ENCODE assay signal across 11 cellular contexts in genomic region chrX:139881572-139881971, GRCh38. TPM values are rescaled to one million over a fixed set of nuclear protein-coding genes. Genes with fewer than 3 reads are reported as not detected.
A peak's percentile ranks its signal among the peaks of the same experiment; 100 is the strongest.
DNase-seq lines count a peak whose midpoint lies in the region; ATAC-seq and TF ChIP-seq lines count a peak whose summit lies in the region.
"Had no signal": no experiment of that assay in that cellular context is flagged by ENCODE, and none has a peak within 500 bp of the region (broad histone marks: within the 10 kb centered on the region; RNA-seq: fewer than 3 reads in every experiment).

No MANE protein-coding gene starts in this region.

- no peak overlapping the region for H3K18ac ChIP-seq in trophoblast cell (ENCODE audit: low read length)

- intact Hi-C loops in PC-3 (cut with micrococcal nuclease) = no loop called here

- H3F3A ChIP-seq in PC-3 (ENCODE audit: low read length, unreplicated experiment) = no peaks in the 10 kb centered on the region

- peak; percentile 33 for DNase-seq in GM04503 (ENCODE audit: low read depth)
- peak; percentile 52 for DNase-seq in PC-3
- DNase-seq in epithelial cell of prostate (ENCODE audit: low read depth, low spot score) = no peak
- DNase-seq in trophoblast cell = peak; percentile 11 to 71
- no peak for DNase-seq in ACHN
- DNase-seq in stimulated activated CD4-positive, alpha-beta T cell treated with anti-CD3 and anti-CD28 coated beads, Interleukin-2, amount 100 ng/mL, for 48 hours = no peak
- DNase-seq in H4 (ENCODE audit: low spot score) = no peak
- DNase-seq: activated CD4-positive, alpha-beta T cell treated with anti-CD3 and anti-CD28 coated beads, Interleukin-2, amount 10 ng/mL, durations not matched to agents 24 days and 14 days; Caco-2 had no signal

- H3K9ac ChIP-seq in PC-3 (ENCODE audit: low read length) (no peak overlapping the region), trophoblast cell (ENCODE audit: low read length) (no peak overlapping the region)

- POLR2A ChIA-PET in PC-3 (lab: Charles Lee; ENCODE audit: unreplicated experiment) = no interaction called here

- peak; percentile 49 for ATAC-seq in PC-3
- ATAC-seq in HG03095 (IDR thresholded peaks at IDR 0.05; ENCODE audit: unreplicated experiment) = no peak

- BruUV-seq in PC-3 (replicated peaks; lab: Mats Ljungman, UMichigan) = no TSS peak

- H4K20me1 ChIP-seq in PC-3 (ENCODE audit: low read length) = no peaks in the 10 kb centered on the region; the same call in 1 of the 2 replicates

- peaks cover 16% of the 10 kb centered on the region; the same call in 1 of the 2 replicates for H3K79me2 ChIP-seq in PC-3 (ENCODE audit: low read length)
- H3K79me2 ChIP-seq in trophoblast cell (ENCODE audit: control insufficient read depth, insufficient read depth, low read length, poor library complexity) = no peaks in the 10 kb centered on the region

- no peak overlapping the region for H2AK5ac ChIP-seq in trophoblast cell (ENCODE audit: low read length)

- in situ Hi-C loops in ACHN (cut with HindIII; ENCODE audit: low pct_ligation_motif_present, low pct_unique_long_range_greater_than_20kb, low sequenced_read_pairs) = no loop called here

- peaks cover 14% of the 10 kb centered on the region for H3K4me1 ChIP-seq in PC-3 (ENCODE audit: insufficient read depth, low read length)
- H3K4me1 ChIP-seq in trophoblast cell (ENCODE audit: control insufficient read depth in 1 of 2, insufficient read depth in 2 of 2, low read length in 2 of 2) = peaks cover 0 to 6% of the 10 kb centered on the region in 2 experiments
- H3K4me1 ChIP-seq: Caco-2 had no signal

- H3K36me3 ChIP-seq in PC-3 (ENCODE audit: low read depth, low read length) = no peaks in the 10 kb centered on the region
- H3K36me3 ChIP-seq in trophoblast cell (ENCODE audit: control insufficient read depth in 1 of 2, insufficient read depth in 2 of 2, low read length in 2 of 2) = no peaks in the 10 kb centered on the region

- no peak overlapping the region for H2BK5ac ChIP-seq in trophoblast cell (ENCODE audit: low read depth, low read length, poor library complexity)

- H3K4me3 ChIP-seq in PC-3 (ENCODE audit: low read length) = no peak overlapping the region
- no peak overlapping the region for H3K4me3 ChIP-seq in trophoblast cell (ENCODE audit: low read depth, low read length)
- H3K4me3 ChIP-seq: skin epidermis had no signal

- no peak overlapping the region for H4K8ac ChIP-seq in trophoblast cell (ENCODE audit: low read depth, low read length)

- no peak overlapping the region for H2BK120ac ChIP-seq in trophoblast cell (ENCODE audit: insufficient read depth, low read length, poor library complexity)

- no peak overlapping the region for H2BK12ac ChIP-seq in trophoblast cell (ENCODE audit: low read length)

- H3K4me2 ChIP-seq in PC-3 (ENCODE audit: low read length) (peak overlapping the region; percentile 20; the same call in 1 of the 2 replicates), trophoblast cell (ENCODE audit: low read length) (no peak overlapping the region)

- no peak overlapping the region for H3K14ac ChIP-seq in trophoblast cell (ENCODE audit: low read length)

- H3K27ac ChIP-seq in PC-3 (ENCODE audit: low read length) (0 out of 2 replicates have a peak overlapping the region, but pooled peaks have one; percentile 18), epithelial cell of prostate (peak overlapping the region; percentile 72), trophoblast cell (ENCODE audit: low read depth, low read length) (no peak overlapping the region)

- H3K9me2 ChIP-seq in PC-3 (replicated peaks; ENCODE audit: low read length) = no peaks in the 10 kb centered on the region

- WGBS in trophoblast cell (ENCODE audit: extremely low coverage, insufficient coverage, insufficient read length) = no CpG with 5 or more reads among the region's 1 CpG

- H4K91ac ChIP-seq in trophoblast cell (ENCODE audit: low read depth, low read length) = no peak overlapping the region

- H3K79me1 ChIP-seq in trophoblast cell (ENCODE audit: low read length) = no peaks in the 10 kb centered on the region

- no peak overlapping the region for H4K12ac ChIP-seq in trophoblast cell (ENCODE audit: low read depth, low read length)

- no peak overlapping the region for H3K4ac ChIP-seq in trophoblast cell (ENCODE audit: low read depth, low read length)

- H3K9me3 ChIP-seq in PC-3 (ENCODE audit: low read length) = no peaks in the 10 kb centered on the region
- H3K9me3 ChIP-seq in trophoblast cell (ENCODE audit: insufficient read depth, low read depth, low read length) = no peaks in the 10 kb centered on the region
- H3K9me3 ChIP-seq: Caco-2 had no signal

- CTCF ChIA-PET in PC-3 (lab: Charles Lee) = no interaction called here

- H2AFZ ChIP-seq in PC-3 (ENCODE audit: low read length) (no peak overlapping the region), trophoblast cell (ENCODE audit: insufficient read depth, low read length, poor library complexity) (no peak overlapping the region)

- H3K23ac ChIP-seq in trophoblast cell (ENCODE audit: low read length) = no peak overlapping the region

- no peak for TF ChIP-seq CTCF in PC-3 (conservative IDR thresholded peaks at IDR 0.05; ENCODE audit: low read depth, low read length)

- H3K27me3 ChIP-seq in PC-3 (ENCODE audit: low read length) (no peaks in the 10 kb centered on the region), trophoblast cell (ENCODE audit: insufficient read depth, low read length) (no peaks in the 10 kb centered on the region)

RNA-seq across cellular contexts. Expression of gene ATP11C, which starts 51.3 kb away (rescaled TPM):
- 25.8 and 34.8 TPM in 2 replicates for total RNA-seq in PC-3 (2014; rRNA removed)
- polyA plus RNA-seq in trophoblast cell (2013) = 13.4 and 14.0 TPM in 2 replicates
- 30.4 and 34.9 TPM in 2 replicates for total RNA-seq in H4 (2014; rRNA removed; shearing (Covaris generic))

Comparison
In these comparisons a context has a peak if more than half of its experiments do, and no peak if none do; other contexts are left out.
1. DNase-seq: peak in GM04503 (single experiment), PC-3 (single experiment) and trophoblast cell (2 of 2); none in epithelial cell of prostate (single experiment), ACHN (single experiment), stimulated activated CD4-positive, alpha-beta T cell treated with anti-CD3 and anti-CD28 coated beads, Interleukin-2, amount 100 ng/mL, for 48 hours (0 of 2) and H4 (single experiment).